1 cellular context compared by ENCODE assay signal in the genomic region with DNA sequence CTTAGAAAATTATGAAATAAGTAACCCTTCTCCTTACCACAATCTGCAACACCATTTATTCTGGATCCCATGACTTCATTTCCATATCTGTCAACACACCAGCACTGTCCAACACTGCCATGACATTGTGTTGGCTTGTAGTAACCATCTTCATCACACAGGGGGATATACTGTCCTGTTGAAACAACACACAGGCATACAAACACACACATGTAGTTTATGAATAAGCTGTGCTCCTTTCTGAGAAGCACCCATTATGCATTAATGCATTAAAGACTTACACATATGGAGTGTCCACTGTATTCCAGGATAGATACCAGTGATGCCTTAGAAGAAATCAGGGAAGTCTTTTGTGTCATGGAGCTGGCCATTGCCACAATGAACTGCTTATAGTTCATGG.
TF ChIP-seq lines count a peak whose summit lies in the region.

No MANE protein-coding gene starts in this region.

TF ChIP-seq in WTC11, 78 proteins besides CTCF, POLR2A, EP300 and RAD21 (continued from another document and continues in another):
- TF ChIP-seq, protein P1, sequence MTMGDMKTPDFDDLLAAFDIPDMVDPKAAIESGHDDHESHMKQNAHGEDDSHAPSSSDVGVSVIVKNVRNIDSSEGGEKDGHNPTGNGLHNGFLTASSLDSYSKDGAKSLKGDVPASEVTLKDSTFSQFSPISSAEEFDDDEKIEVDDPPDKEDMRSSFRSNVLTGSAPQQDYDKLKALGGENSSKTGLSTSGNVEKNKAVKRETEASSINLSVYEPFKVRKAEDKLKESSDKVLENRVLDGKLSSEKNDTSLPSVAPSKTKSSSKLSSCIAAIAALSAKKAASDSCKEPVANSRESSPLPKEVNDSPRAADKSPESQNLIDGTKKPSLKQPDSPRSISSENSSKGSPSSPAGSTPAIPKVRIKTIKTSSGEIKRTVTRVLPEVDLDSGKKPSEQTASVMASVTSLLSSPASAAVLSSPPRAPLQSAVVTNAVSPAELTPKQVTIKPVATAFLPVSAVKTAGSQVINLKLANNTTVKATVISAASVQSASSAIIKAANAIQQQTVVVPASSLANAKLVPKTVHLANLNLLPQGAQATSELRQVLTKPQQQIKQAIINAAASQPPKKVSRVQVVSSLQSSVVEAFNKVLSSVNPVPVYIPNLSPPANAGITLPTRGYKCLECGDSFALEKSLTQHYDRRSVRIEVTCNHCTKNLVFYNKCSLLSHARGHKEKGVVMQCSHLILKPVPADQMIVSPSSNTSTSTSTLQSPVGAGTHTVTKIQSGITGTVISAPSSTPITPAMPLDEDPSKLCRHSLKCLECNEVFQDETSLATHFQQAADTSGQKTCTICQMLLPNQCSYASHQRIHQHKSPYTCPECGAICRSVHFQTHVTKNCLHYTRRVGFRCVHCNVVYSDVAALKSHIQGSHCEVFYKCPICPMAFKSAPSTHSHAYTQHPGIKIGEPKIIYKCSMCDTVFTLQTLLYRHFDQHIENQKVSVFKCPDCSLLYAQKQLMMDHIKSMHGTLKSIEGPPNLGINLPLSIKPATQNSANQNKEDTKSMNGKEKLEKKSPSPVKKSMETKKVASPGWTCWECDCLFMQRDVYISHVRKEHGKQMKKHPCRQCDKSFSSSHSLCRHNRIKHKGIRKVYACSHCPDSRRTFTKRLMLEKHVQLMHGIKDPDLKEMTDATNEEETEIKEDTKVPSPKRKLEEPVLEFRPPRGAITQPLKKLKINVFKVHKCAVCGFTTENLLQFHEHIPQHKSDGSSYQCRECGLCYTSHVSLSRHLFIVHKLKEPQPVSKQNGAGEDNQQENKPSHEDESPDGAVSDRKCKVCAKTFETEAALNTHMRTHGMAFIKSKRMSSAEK (CRISPR knock-in tag; IDR thresholded peaks at IDR 0.05; ENCODE audit: borderline replicate concordance): peak; percentile 78; the same call in 1 of the 2 replicates
- no peak for TF ChIP-seq ZNF219 (CRISPR knock-in tag; IDR thresholded peaks at IDR 0.05; ENCODE audit: borderline replicate concordance)
- TF ChIP-seq, protein P2, sequence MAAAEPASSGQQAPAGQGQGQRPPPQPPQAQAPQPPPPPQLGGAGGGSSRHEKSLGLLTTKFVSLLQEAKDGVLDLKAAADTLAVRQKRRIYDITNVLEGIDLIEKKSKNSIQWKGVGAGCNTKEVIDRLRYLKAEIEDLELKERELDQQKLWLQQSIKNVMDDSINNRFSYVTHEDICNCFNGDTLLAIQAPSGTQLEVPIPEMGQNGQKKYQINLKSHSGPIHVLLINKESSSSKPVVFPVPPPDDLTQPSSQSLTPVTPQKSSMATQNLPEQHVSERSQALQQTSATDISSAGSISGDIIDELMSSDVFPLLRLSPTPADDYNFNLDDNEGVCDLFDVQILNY (CRISPR knock-in tag; IDR thresholded peaks at IDR 0.05): no peak
- TF ChIP-seq ESRRA (CRISPR knock-in tag; IDR thresholded peaks at IDR 0.05; ENCODE audit: borderline replicate concordance): no peak
- no peak for TF ChIP-seq HMGA2 (CRISPR knock-in tag; IDR thresholded peaks at IDR 0.05)
- TF ChIP-seq ZNF138 (CRISPR knock-in tag; conservative IDR thresholded peaks at IDR 0.05): no peak
- no peak for TF ChIP-seq FOXP1 (CRISPR knock-in tag; IDR thresholded peaks at IDR 0.05; ENCODE audit: borderline replicate concordance)
- TF ChIP-seq, protein P3, sequence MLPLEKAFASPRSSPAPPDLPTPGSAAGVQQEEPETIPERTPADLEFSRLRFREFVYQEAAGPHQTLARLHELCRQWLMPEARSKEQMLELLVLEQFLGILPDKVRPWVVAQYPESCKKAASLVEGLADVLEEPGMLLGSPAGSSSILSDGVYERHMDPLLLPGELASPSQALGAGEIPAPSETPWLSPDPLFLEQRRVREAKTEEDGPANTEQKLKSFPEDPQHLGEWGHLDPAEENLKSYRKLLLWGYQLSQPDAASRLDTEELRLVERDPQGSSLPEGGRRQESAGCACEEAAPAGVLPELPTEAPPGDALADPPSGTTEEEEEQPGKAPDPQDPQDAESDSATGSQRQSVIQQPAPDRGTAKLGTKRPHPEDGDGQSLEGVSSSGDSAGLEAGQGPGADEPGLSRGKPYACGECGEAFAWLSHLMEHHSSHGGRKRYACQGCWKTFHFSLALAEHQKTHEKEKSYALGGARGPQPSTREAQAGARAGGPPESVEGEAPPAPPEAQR (CRISPR knock-in tag; IDR thresholded peaks at IDR 0.05): no peak
- TF ChIP-seq, protein P4, sequence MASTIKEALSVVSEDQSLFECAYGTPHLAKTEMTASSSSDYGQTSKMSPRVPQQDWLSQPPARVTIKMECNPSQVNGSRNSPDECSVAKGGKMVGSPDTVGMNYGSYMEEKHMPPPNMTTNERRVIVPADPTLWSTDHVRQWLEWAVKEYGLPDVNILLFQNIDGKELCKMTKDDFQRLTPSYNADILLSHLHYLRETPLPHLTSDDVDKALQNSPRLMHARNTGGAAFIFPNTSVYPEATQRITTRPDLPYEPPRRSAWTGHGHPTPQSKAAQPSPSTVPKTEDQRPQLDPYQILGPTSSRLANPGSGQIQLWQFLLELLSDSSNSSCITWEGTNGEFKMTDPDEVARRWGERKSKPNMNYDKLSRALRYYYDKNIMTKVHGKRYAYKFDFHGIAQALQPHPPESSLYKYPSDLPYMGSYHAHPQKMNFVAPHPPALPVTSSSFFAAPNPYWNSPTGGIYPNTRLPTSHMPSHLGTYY (CRISPR knock-in tag; IDR thresholded peaks at IDR 0.05): 0 out of 2 replicates have a peak, but pooled peaks have one; percentile 72
- no peak for TF ChIP-seq RELA (CRISPR knock-in tag; IDR thresholded peaks at IDR 0.05; ENCODE audit: borderline replicate concordance)
- no peak for TF ChIP-seq TCF7 (CRISPR knock-in tag; IDR thresholded peaks at IDR 0.05; ENCODE audit: low read depth)
- no peak for TF ChIP-seq ATF1 (CRISPR knock-in tag; IDR thresholded peaks at IDR 0.05)
- TF ChIP-seq, protein P5, sequence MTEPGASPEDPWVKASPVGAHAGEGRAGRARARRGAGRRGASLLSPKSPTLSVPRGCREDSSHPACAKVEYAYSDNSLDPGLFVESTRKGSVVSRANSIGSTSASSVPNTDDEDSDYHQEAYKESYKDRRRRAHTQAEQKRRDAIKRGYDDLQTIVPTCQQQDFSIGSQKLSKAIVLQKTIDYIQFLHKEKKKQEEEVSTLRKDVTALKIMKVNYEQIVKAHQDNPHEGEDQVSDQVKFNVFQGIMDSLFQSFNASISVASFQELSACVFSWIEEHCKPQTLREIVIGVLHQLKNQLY (CRISPR knock-in tag; IDR thresholded peaks at IDR 0.05): no peak
- TF ChIP-seq ZNF671 (CRISPR knock-in tag; IDR thresholded peaks at IDR 0.05): peak; percentile 81
- TF ChIP-seq JUN (CRISPR knock-in tag; IDR thresholded peaks at IDR 0.05): no peak
- TF ChIP-seq, protein P6, sequence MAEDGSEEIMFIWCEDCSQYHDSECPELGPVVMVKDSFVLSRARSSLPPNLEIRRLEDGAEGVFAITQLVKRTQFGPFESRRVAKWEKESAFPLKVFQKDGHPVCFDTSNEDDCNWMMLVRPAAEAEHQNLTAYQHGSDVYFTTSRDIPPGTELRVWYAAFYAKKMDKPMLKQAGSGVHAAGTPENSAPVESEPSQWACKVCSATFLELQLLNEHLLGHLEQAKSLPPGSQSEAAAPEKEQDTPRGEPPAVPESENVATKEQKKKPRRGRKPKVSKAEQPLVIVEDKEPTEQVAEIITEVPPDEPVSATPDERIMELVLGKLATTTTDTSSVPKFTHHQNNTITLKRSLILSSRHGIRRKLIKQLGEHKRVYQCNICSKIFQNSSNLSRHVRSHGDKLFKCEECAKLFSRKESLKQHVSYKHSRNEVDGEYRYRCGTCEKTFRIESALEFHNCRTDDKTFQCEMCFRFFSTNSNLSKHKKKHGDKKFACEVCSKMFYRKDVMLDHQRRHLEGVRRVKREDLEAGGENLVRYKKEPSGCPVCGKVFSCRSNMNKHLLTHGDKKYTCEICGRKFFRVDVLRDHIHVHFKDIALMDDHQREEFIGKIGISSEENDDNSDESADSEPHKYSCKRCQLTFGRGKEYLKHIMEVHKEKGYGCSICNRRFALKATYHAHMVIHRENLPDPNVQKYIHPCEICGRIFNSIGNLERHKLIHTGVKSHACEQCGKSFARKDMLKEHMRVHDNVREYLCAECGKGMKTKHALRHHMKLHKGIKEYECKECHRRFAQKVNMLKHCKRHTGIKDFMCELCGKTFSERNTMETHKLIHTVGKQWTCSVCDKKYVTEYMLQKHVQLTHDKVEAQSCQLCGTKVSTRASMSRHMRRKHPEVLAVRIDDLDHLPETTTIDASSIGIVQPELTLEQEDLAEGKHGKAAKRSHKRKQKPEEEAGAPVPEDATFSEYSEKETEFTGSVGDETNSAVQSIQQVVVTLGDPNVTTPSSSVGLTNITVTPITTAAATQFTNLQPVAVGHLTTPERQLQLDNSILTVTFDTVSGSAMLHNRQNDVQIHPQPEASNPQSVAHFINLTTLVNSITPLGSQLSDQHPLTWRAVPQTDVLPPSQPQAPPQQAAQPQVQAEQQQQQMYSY (CRISPR knock-in tag; IDR thresholded peaks at IDR 0.05): no peak
- no peak for TF ChIP-seq CBFB (CRISPR knock-in tag; IDR thresholded peaks at IDR 0.05; ENCODE audit: low read depth)
- TF ChIP-seq, protein P7, sequence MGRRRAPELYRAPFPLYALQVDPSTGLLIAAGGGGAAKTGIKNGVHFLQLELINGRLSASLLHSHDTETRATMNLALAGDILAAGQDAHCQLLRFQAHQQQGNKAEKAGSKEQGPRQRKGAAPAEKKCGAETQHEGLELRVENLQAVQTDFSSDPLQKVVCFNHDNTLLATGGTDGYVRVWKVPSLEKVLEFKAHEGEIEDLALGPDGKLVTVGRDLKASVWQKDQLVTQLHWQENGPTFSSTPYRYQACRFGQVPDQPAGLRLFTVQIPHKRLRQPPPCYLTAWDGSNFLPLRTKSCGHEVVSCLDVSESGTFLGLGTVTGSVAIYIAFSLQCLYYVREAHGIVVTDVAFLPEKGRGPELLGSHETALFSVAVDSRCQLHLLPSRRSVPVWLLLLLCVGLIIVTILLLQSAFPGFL (CRISPR knock-in tag; IDR thresholded peaks at IDR 0.05; ENCODE audit: borderline replicate concordance): no peak
- TF ChIP-seq GABPB1 (CRISPR knock-in tag; IDR thresholded peaks at IDR 0.05): no peak
- TF ChIP-seq ZNF263 (CRISPR knock-in tag; IDR thresholded peaks at IDR 0.05; ENCODE audit: low read depth): no peak
- TF ChIP-seq, protein P8, sequence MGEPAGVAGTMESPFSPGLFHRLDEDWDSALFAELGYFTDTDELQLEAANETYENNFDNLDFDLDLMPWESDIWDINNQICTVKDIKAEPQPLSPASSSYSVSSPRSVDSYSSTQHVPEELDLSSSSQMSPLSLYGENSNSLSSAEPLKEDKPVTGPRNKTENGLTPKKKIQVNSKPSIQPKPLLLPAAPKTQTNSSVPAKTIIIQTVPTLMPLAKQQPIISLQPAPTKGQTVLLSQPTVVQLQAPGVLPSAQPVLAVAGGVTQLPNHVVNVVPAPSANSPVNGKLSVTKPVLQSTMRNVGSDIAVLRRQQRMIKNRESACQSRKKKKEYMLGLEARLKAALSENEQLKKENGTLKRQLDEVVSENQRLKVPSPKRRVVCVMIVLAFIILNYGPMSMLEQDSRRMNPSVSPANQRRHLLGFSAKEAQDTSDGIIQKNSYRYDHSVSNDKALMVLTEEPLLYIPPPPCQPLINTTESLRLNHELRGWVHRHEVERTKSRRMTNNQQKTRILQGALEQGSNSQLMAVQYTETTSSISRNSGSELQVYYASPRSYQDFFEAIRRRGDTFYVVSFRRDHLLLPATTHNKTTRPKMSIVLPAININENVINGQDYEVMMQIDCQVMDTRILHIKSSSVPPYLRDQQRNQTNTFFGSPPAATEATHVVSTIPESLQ (CRISPR knock-in tag; IDR thresholded peaks at IDR 0.05): no peak
- no peak for TF ChIP-seq NR1H2 (CRISPR knock-in tag; IDR thresholded peaks at IDR 0.05)
- TF ChIP-seq NR3C1 (CRISPR knock-in tag; conservative IDR thresholded peaks at IDR 0.05; ENCODE audit: low read depth): no peak
- TF ChIP-seq PRRX2 (CRISPR knock-in tag; IDR thresholded peaks at IDR 0.05): peak; percentile 85
- peak; percentile 60; the same call in 1 of the 2 replicates for TF ChIP-seq ZNF416 (CRISPR knock-in tag; IDR thresholded peaks at IDR 0.05)
- TF ChIP-seq, protein P9, sequence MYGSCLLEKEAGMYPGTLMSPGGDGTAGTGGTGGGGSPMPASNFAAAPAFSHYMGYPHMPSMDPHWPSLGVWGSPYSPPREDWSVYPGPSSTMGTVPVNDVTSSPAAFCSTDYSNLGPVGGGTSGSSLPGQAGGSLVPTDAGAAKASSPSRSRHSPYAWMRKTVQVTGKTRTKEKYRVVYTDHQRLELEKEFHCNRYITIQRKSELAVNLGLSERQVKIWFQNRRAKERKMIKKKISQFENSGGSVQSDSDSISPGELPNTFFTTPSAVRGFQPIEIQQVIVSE (CRISPR knock-in tag; IDR thresholded peaks at IDR 0.05; ENCODE audit: borderline replicate concordance): no peak
- TF ChIP-seq GRHL2 (CRISPR knock-in tag; IDR thresholded peaks at IDR 0.05; ENCODE audit: insufficient replicate concordance, severe bottlenecking): no peak
- TF ChIP-seq ZBTB21 (CRISPR knock-in tag; IDR thresholded peaks at IDR 0.05; ENCODE audit: borderline replicate concordance): 0 out of 2 replicates have a peak, but pooled peaks have one; percentile 19
- TF ChIP-seq, protein P10, sequence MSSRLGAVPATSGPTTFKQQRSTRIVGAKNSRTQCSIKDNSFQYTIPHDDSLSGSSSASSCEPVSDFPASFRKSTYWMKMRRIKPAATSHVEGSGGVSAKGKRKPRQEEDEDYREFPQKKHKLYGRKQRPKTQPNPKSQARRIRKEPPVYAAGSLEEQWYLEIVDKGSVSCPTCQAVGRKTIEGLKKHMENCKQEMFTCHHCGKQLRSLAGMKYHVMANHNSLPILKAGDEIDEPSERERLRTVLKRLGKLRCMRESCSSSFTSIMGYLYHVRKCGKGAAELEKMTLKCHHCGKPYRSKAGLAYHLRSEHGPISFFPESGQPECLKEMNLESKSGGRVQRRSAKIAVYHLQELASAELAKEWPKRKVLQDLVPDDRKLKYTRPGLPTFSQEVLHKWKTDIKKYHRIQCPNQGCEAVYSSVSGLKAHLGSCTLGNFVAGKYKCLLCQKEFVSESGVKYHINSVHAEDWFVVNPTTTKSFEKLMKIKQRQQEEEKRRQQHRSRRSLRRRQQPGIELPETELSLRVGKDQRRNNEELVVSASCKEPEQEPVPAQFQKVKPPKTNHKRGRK (CRISPR knock-in tag; IDR thresholded peaks at IDR 0.05; ENCODE audit: borderline replicate concordance): no peak
- peak; percentile 86 for TF ChIP-seq EMX1 (CRISPR knock-in tag; IDR thresholded peaks at IDR 0.05)
- no peak for TF ChIP-seq ZNF232 (CRISPR knock-in tag; IDR thresholded peaks at IDR 0.05)
- no peak for TF ChIP-seq ETV6 (CRISPR knock-in tag; IDR thresholded peaks at IDR 0.05)
- TF ChIP-seq, protein P11, sequence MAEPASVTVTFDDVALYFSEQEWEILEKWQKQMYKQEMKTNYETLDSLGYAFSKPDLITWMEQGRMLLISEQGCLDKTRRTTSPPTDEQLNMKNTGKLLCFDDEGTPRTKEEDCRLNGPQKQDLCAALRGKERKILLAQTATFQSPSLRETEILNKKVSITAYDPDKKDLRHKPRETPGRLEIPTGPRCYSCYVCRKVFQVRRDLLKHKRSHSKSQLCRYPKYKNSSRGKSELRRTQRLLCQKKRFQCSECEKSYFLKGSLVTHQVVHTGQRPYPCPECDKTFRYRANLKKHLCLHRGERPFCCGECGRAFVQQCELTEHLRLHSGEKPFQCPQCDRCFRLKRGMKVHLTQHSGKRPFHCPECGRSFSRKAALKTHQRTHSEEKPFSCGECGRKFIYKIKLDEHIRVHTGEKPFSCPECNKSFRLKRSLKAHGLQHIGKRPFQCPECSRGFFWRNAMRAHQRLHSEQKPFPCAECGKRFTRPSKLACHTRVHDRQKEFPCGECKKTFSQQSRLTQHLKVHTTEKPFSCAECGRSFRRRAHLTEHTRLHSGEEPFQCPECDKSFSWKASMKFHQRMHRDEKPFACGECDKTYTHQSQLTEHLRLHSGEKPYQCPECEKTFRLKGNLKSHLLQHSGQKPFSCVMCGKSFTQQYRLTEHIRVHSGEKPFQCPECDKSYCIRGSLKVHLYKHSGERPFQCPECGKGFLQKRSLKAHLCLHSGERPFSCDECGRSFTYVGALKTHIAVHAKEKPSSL (CRISPR knock-in tag; conservative IDR thresholded peaks at IDR 0.05): peak; percentile 85
- peak; percentile 81 for TF ChIP-seq NFATC4 (CRISPR knock-in tag; IDR thresholded peaks at IDR 0.05)
- no peak for TF ChIP-seq RORB (CRISPR knock-in tag; IDR thresholded peaks at IDR 0.05)
